Comparison of ENCODE assay signal across 31 cellular contexts in genomic region chr1:12697406-12697805, GRCh38. TPM values are rescaled to one million over a fixed set of nuclear protein-coding genes. Genes with fewer than 3 reads are reported as not detected.
"Had no signal": no experiment of that assay in that cellular context is flagged by ENCODE, and none has a peak within 500 bp of the region (broad histone marks: within the 10 kb centered on the region; RNA-seq: fewer than 3 reads in every experiment).

No MANE protein-coding gene starts in this region.

- FAIRE-seq: endometrium, islet of Langerhans had no signal

- H3K9me3 Mint-ChIP-seq: activated naive CD4-positive, alpha-beta T cell treated with anti-CD3 and anti-CD28 coated beads for 36 hours; activated T-helper 2 cell treated with anti-CD3 and anti-CD28 coated beads, Interferon-gamma antibody, Interleukin-2, Interleukin-4, amounts not matched to agents 10 μg/mL and 5 μg/mL and 100 μg/mL, durations not matched to agents 14 hours and 24 hours and 36 hours; dendritic cell treated with granulocyte-macrophage colony-stimulating factor and Interleukin-4, amounts not matched to agents 40 ng/mL and 50 ng/mL, for 4 days; stimulated activated effector memory CD8-positive, alpha-beta T cell treated with anti-CD3 and anti-CD28 coated beads, Interleukin-12 subunit alpha, Interleukin-12 subunit beta, amount 100 ng/mL, for 72 hours had no signal

- H3K4me3 Mint-ChIP-seq: activated B cell treated with CpG ODN at 0.5 μM for 24 hours; activated CD4-positive, alpha-beta T cell treated with anti-CD3 and anti-CD28 coated beads for 36 hours; activated naive CD4-positive, alpha-beta T cell treated with anti-CD3 and anti-CD28 coated beads for 36 hours; activated naive CD8-positive, alpha-beta T cell treated with anti-CD3 and anti-CD28 coated beads, Interleukin-2, amount 10 ng/mL, durations not matched to agents 7 days and 5 days; activated T-cell treated with anti-CD3 and anti-CD28 coated beads, Interleukin-2, amount 50 U/mL, for 4 hours; dendritic cell treated with granulocyte-macrophage colony-stimulating factor and Interleukin-4, amounts not matched to agents 40 ng/mL and 50 ng/mL, for 4 days; nephron progenitor cell; stimulated activated effector memory CD8-positive, alpha-beta T cell treated with anti-CD3 and anti-CD28 coated beads, Interleukin-12 subunit alpha, Interleukin-12 subunit beta, amount 100 ng/mL, for 72 hours; stimulated activated naive CD8-positive, alpha-beta T cell treated with anti-CD3 and anti-CD28 coated beads, Interleukin-15, amount 100 ng/mL, for 72 hours; T-helper 17 cell had no signal

- ATAC-seq: activated CD4-positive, alpha-beta T cell treated with anti-CD3 and anti-CD28 coated beads for 36 hours; activated T-cell treated with anti-CD3 and anti-CD28 coated beads, Interleukin-2, amount 50 U/mL, for 4 hours; body of pancreas; gastrocnemius medialis; right cardiac atrium; stimulated activated effector memory CD8-positive, alpha-beta T cell treated with anti-CD3 and anti-CD28 coated beads, Interleukin-12 subunit alpha, Interleukin-12 subunit beta, amount 100 ng/mL, for 72 hours; stimulated activated naive CD8-positive, alpha-beta T cell treated with anti-CD3 and anti-CD28 coated beads, Interleukin-15, amount 100 ng/mL, for 72 hours; T-helper 17 cell had no signal

- H3K27ac Mint-ChIP-seq: activated B cell treated with CpG ODN at 0.5 μM for 24 hours; activated CD4-positive, alpha-beta T cell treated with anti-CD3 and anti-CD28 coated beads for 36 hours; activated naive CD4-positive, alpha-beta T cell treated with anti-CD3 and anti-CD28 coated beads for 36 hours; activated naive CD8-positive, alpha-beta T cell treated with anti-CD3 and anti-CD28 coated beads, Interleukin-2, amount 10 ng/mL, durations not matched to agents 7 days and 5 days; activated T-helper 2 cell treated with anti-CD3 and anti-CD28 coated beads, Interferon-gamma antibody, Interleukin-2, Interleukin-4, amounts not matched to agents 10 μg/mL and 5 μg/mL and 100 μg/mL, durations not matched to agents 14 hours and 24 hours and 36 hours; dendritic cell treated with granulocyte-macrophage colony-stimulating factor and Interleukin-4, amounts not matched to agents 40 ng/mL and 50 ng/mL, for 4 days; nephron progenitor cell; stimulated activated effector memory CD8-positive, alpha-beta T cell treated with anti-CD3 and anti-CD28 coated beads, Interleukin-12 subunit alpha, Interleukin-12 subunit beta, amount 100 ng/mL, for 72 hours; T-helper 17 cell had no signal

- H3K36me3 Mint-ChIP-seq: activated naive CD8-positive, alpha-beta T cell treated with anti-CD3 and anti-CD28 coated beads, Interleukin-2, amount 10 ng/mL, durations not matched to agents 7 days and 5 days; stimulated activated effector memory CD8-positive, alpha-beta T cell treated with anti-CD3 and anti-CD28 coated beads, Interleukin-12 subunit alpha, Interleukin-12 subunit beta, amount 100 ng/mL, for 72 hours had no signal

- H3K4me1 Mint-ChIP-seq: activated B cell treated with CpG ODN at 0.5 μM for 24 hours; activated CD4-positive, alpha-beta T cell treated with anti-CD3 and anti-CD28 coated beads for 36 hours; activated naive CD8-positive, alpha-beta T cell treated with anti-CD3 and anti-CD28 coated beads, Interleukin-2, amount 10 ng/mL, durations not matched to agents 7 days and 5 days; nephron progenitor cell; stimulated activated effector memory CD8-positive, alpha-beta T cell treated with anti-CD3 and anti-CD28 coated beads, Interleukin-12 subunit alpha, Interleukin-12 subunit beta, amount 100 ng/mL, for 72 hours; stimulated activated naive CD8-positive, alpha-beta T cell treated with anti-CD3 and anti-CD28 coated beads, Interleukin-15, amount 100 ng/mL, for 72 hours; T-helper 17 cell had no signal

- DNase-seq: activated B cell treated with CpG ODN at 0.5 μM for 24 hours; activated CD4-positive, alpha-beta T cell treated with anti-CD3 and anti-CD28 coated beads for 36 hours; activated CD4-positive, alpha-beta T cell treated with anti-CD3 and anti-CD28 coated beads, Interleukin-2, amount 50 U/mL, for 4 hours; activated CD8-positive, alpha-beta memory T cell treated with anti-CD3 and anti-CD28 coated beads, Interleukin-2, amount 50 U/mL, for 48 hours; activated naive CD4-positive, alpha-beta T cell treated with anti-CD3 and anti-CD28 coated beads for 36 hours; activated naive CD8-positive, alpha-beta T cell treated with anti-CD3 and anti-CD28 coated beads, Interleukin-2, amount 10 ng/mL, durations not matched to agents 7 days and 5 days; activated T-cell treated with anti-CD3 and anti-CD28 coated beads, Interleukin-2, amount 50 U/mL, for 4 hours; body of pancreas; effector CD4-positive, alpha-beta T cell; gastrocnemius medialis; head of caudate nucleus; nephron progenitor cell; right cardiac atrium; stimulated activated CD4-positive, alpha-beta T cell treated with anti-CD3 and anti-CD28 coated beads, Interleukin-1b, Interleukin-23, amount 100 ng/mL, for 48 hours; stimulated activated naive CD8-positive, alpha-beta T cell treated with anti-CD3 and anti-CD28 coated beads, Interleukin-15, amount 100 ng/mL, for 72 hours; T-helper 17 cell had no signal

RNA-seq across cellular contexts. Expression of gene AADACL3, which starts 18.5 kb away (rescaled TPM):
- total RNA-seq: activated B cell treated with CpG ODN at 0.5 μM for 24 hours; activated CD4-positive, alpha-beta T cell treated with anti-CD3 and anti-CD28 coated beads for 36 hours; activated CD8-positive, alpha-beta memory T cell treated with anti-CD3 and anti-CD28 coated beads for 36 hours; activated naive CD4-positive, alpha-beta T cell treated with anti-CD3 and anti-CD28 coated beads for 36 hours; activated naive CD8-positive, alpha-beta T cell treated with anti-CD3 and anti-CD28 coated beads, Interleukin-2, amount 10 ng/mL, durations not matched to agents 7 days and 5 days; activated T-cell treated with anti-CD3 and anti-CD28 coated beads, Interleukin-2, amount 50 U/mL, for 4 hours; activated T-helper 2 cell treated with anti-CD3 and anti-CD28 coated beads, Interferon-gamma antibody, Interleukin-2, Interleukin-4, amounts not matched to agents 10 μg/mL and 5 μg/mL and 100 μg/mL, durations not matched to agents 14 hours and 24 hours and 36 hours; body of pancreas; cardiac septum; epithelial cell of proximal tubule; gastrocnemius medialis; liver; myocyte; pulmonary artery endothelial cell; right cardiac atrium; skeletal muscle tissue; T-helper 17 cell; tibial nerve; urinary bladder had no signal

RNA-seq across cellular contexts. Expression of gene CFAP107, which starts 48.6 kb away (rescaled TPM):
- total RNA-seq: activated B cell treated with CpG ODN at 0.5 μM for 24 hours; activated CD4-positive, alpha-beta T cell treated with anti-CD3 and anti-CD28 coated beads for 36 hours; activated CD8-positive, alpha-beta memory T cell treated with anti-CD3 and anti-CD28 coated beads for 36 hours; activated naive CD4-positive, alpha-beta T cell treated with anti-CD3 and anti-CD28 coated beads for 36 hours; activated naive CD8-positive, alpha-beta T cell treated with anti-CD3 and anti-CD28 coated beads, Interleukin-2, amount 10 ng/mL, durations not matched to agents 7 days and 5 days; activated T-cell treated with anti-CD3 and anti-CD28 coated beads, Interleukin-2, amount 50 U/mL, for 4 hours; activated T-helper 2 cell treated with anti-CD3 and anti-CD28 coated beads, Interferon-gamma antibody, Interleukin-2, Interleukin-4, amounts not matched to agents 10 μg/mL and 5 μg/mL and 100 μg/mL, durations not matched to agents 14 hours and 24 hours and 36 hours; body of pancreas; cardiac septum; epithelial cell of proximal tubule; gastrocnemius medialis; liver; myocyte; pulmonary artery endothelial cell; right cardiac atrium; T-helper 17 cell; tibial nerve; urinary bladder had no signal

RNA-seq across cellular contexts. Expression of gene AADACL4, which starts 53.5 kb away (rescaled TPM):
- total RNA-seq: activated B cell treated with CpG ODN at 0.5 μM for 24 hours; activated CD4-positive, alpha-beta T cell treated with anti-CD3 and anti-CD28 coated beads for 36 hours; activated CD8-positive, alpha-beta memory T cell treated with anti-CD3 and anti-CD28 coated beads for 36 hours; activated naive CD4-positive, alpha-beta T cell treated with anti-CD3 and anti-CD28 coated beads for 36 hours; activated naive CD8-positive, alpha-beta T cell treated with anti-CD3 and anti-CD28 coated beads, Interleukin-2, amount 10 ng/mL, durations not matched to agents 7 days and 5 days; activated T-cell treated with anti-CD3 and anti-CD28 coated beads, Interleukin-2, amount 50 U/mL, for 4 hours; activated T-helper 2 cell treated with anti-CD3 and anti-CD28 coated beads, Interferon-gamma antibody, Interleukin-2, Interleukin-4, amounts not matched to agents 10 μg/mL and 5 μg/mL and 100 μg/mL, durations not matched to agents 14 hours and 24 hours and 36 hours; body of pancreas; cardiac septum; epithelial cell of proximal tubule; gastrocnemius medialis; liver; myocyte; pulmonary artery endothelial cell; right cardiac atrium; skeletal muscle tissue; suprapubic skin; T-helper 17 cell; tibial nerve had no signal
